In genomic region chr19:45952691-45953505, GRCh38 we compare ENCODE assay signal across 1 cellular context.
TF ChIP-seq lines count a peak whose summit lies in the region.

No MANE protein-coding gene starts in this region.

TF ChIP-seq in K562, 482 proteins besides CTCF, POLR2A, EP300 and RAD21 (continued from another document and continues in another):
- TF ChIP-seq MXI1 (IDR thresholded peaks at IDR 0.05; ENCODE audit: low read depth, low read length) (peak; percentile 77), DLX4 (CRISPR knock-in tag; IDR thresholded peaks at IDR 0.05) (no peak), ZNF282 (CRISPR knock-in tag; IDR thresholded peaks at IDR 0.05) (no peak), THAP7 (CRISPR knock-in tag; IDR thresholded peaks at IDR 0.05) (no peak), MEIS2 (IDR thresholded peaks at IDR 0.05; ENCODE audit: partially characterized antibody) (no peak), MCM2 (IDR thresholded peaks at IDR 0.05; ENCODE audit: low read depth) (no peak), ZBTB5 (IDR thresholded peaks at IDR 0.05) (no peak), SREBF2 (CRISPR knock-in tag; IDR thresholded peaks at IDR 0.05) (0 out of 2 replicates have a peak, but pooled peaks have one; percentile 4), RBM14 (IDR thresholded peaks at IDR 0.05; ENCODE audit: borderline replicate concordance, insufficient read depth, low read depth, low read length) (no peak), GABPA (tag; conservative IDR thresholded peaks at IDR 0.05; ENCODE audit: low read depth) (peak; percentile 90), CHAMP1 (IDR thresholded peaks at IDR 0.05) (no peak), KAT7 (CRISPR knock-in tag; IDR thresholded peaks at IDR 0.05; ENCODE audit: borderline replicate concordance) (0 out of 2 replicates have a peak, but pooled peaks have one; percentile 43), IRF1 (CRISPR knock-in tag; IDR thresholded peaks at IDR 0.05; ENCODE audit: borderline replicate concordance) (no peak; the same call in 1 of the 2 replicates), GABPB1 (CRISPR knock-in tag; IDR thresholded peaks at IDR 0.05) (peak; percentile 93), ATF1 (CRISPR knock-in tag; IDR thresholded peaks at IDR 0.05) (no peak), ATF1 (tag; IDR thresholded peaks at IDR 0.05) (peak; percentile 54; the same call in 1 of the 2 replicates), ZNF3 (CRISPR knock-in tag; IDR thresholded peaks at IDR 0.05) (no peak), KLF1 (tag; IDR thresholded peaks at IDR 0.05) (0 out of 2 replicates have a peak, but pooled peaks have one; percentile 42), ZZZ3 (IDR thresholded peaks at IDR 0.05) (no peak), ZNF655 (CRISPR knock-in tag; IDR thresholded peaks at IDR 0.05) (no peak), RCOR1 (IDR thresholded peaks at IDR 0.05; ENCODE audit: borderline replicate concordance in 1 of 2, low read depth in 2 of 2, low read length in 2 of 2) (peak in 1 of 2 experiments; percentile 71; a peak in 2 of 4 replicates), ZNF592 (IDR thresholded peaks at IDR 0.05) (no peak), PTBP1 (IDR thresholded peaks at IDR 0.05; ENCODE audit: low read depth, low read length) (no peak), ZNF395 (CRISPR knock-in tag; IDR thresholded peaks at IDR 0.05) (peak; percentile 69; the same call in 1 of the 2 replicates), NFE2 (IDR thresholded peaks at IDR 0.05; ENCODE audit: low read depth) (no peak), KDM5B (IDR thresholded peaks at IDR 0.05; ENCODE audit: insufficient replicate concordance, low read depth, low read length) (no peak), CTBP1 (IDR thresholded peaks at IDR 0.05; ENCODE audit: borderline replicate concordance) (peak; percentile 29; the same call in 1 of the 2 replicates), EHMT2 (IDR thresholded peaks at IDR 0.05) (peak; percentile 98), ZNF431 (CRISPR knock-in tag; IDR thresholded peaks at IDR 0.05) (no peak; the same call in 1 of the 2 replicates), RBM25 (IDR thresholded peaks at IDR 0.05; ENCODE audit: low read depth, low read length, severe bottlenecking) (no peak), MCM7 (IDR thresholded peaks at IDR 0.05) (no peak), POLR2B (IDR thresholded peaks at IDR 0.05; ENCODE audit: low read depth, partially characterized antibody) (no peak), E2F8 (IDR thresholded peaks at IDR 0.05; ENCODE audit: low read depth, partially characterized antibody) (peak; percentile 21), ZFP30 (CRISPR knock-in tag; IDR thresholded peaks at IDR 0.05; ENCODE audit: borderline replicate concordance) (no peak), TFAP4 (CRISPR knock-in tag; IDR thresholded peaks at IDR 0.05; ENCODE audit: borderline replicate concordance) (peak; percentile 85), CREB1 (IDR thresholded peaks at IDR 0.05) (no peak), CREB1 (CRISPR knock-in tag; IDR thresholded peaks at IDR 0.05) (peak; percentile 45), PTRF (tag; IDR thresholded peaks at IDR 0.05) (no peak), TFE3 (CRISPR knock-in tag; IDR thresholded peaks at IDR 0.05) (no peak), ZNF175 (CRISPR knock-in tag; IDR thresholded peaks at IDR 0.05; ENCODE audit: low read depth) (0 out of 2 replicates have a peak, but pooled peaks have one; percentile 47), ZNF232 (CRISPR knock-in tag; IDR thresholded peaks at IDR 0.05) (peak; percentile 88), CBX3 (IDR thresholded peaks at IDR 0.05; ENCODE audit: borderline replicate concordance in 1 of 2, low read length in 2 of 2) (peak in 1 of 2 experiments; percentile 48; a peak in 1 of 3 replicates), BDP1 (IDR thresholded peaks at IDR 0.05; ENCODE audit: insufficient read depth, insufficient read length) (no peak)
